In genomic region chr15:72786946-72787345, GRCh38 we compare ENCODE assay signal across 1 cellular context.
TF ChIP-seq lines count a peak whose summit lies in the region.

No MANE protein-coding gene starts in this region.

TF ChIP-seq in SK-N-SH treated with all-trans-retinoic acid at 6 μM for 48 hours, 23 proteins besides CTCF, POLR2A, EP300 and RAD21 (continued from another document):
- no peak for TF ChIP-seq POU6F1 (CRISPR knock-in tag; IDR thresholded peaks at IDR 0.05; ENCODE audit: borderline replicate concordance, low read depth)
- TF ChIP-seq ARNTL (CRISPR knock-in tag; IDR thresholded peaks at IDR 0.05; ENCODE audit: borderline replicate concordance, low read depth), result no peak
- no peak for TF ChIP-seq CSDC2 (CRISPR knock-in tag; IDR thresholded peaks at IDR 0.05)
- TF ChIP-seq PATZ1 (CRISPR knock-in tag; IDR thresholded peaks at IDR 0.05; ENCODE audit: borderline replicate concordance), result no peak
- no peak for TF ChIP-seq ZNF8 (CRISPR knock-in tag; IDR thresholded peaks at IDR 0.05)
- TF ChIP-seq ZFP30 (CRISPR knock-in tag; IDR thresholded peaks at IDR 0.05), result no peak
- no peak for TF ChIP-seq ESRRG (CRISPR knock-in tag; IDR thresholded peaks at IDR 0.05)
